Comparison of ENCODE assay signal across 21 cellular contexts in the genomic region with DNA sequence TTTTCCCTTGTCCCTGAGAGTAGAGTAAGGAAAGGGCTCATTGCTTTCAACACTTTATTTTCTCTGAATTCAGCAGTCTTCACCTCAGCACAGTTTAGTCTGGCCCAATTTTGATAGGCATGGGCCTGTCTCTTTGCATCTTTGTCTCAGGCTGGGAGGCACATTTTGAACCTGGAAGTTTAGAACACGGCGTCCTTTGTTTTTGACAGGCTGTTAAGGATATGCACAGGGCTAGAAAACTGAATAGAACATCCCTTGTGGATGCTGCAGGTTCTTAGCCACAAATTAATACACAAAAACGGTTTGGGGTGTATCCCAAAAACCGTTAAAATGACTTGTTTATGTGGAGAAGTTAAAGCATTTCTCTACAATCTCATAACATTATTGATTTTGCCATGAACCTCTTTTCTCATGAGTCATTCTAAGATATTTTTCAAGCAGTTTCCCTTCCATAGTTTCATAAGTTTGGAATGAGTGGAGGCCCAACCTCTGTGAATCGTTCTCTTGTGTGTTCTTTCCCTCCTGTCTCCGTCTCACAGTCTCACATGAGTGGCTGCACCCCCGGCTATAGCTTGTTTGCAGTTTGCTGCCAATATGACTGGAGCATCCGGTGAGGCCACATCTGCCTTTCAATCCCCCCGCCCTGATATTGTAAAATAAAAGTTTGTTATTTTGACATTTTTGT.
DNase-seq lines count a peak whose midpoint lies in the region; ATAC-seq and TF ChIP-seq lines count a peak whose summit lies in the region.
"Had no signal": no experiment of that assay in that cellular context is flagged by ENCODE, and none has a peak within 500 bp of the region (broad histone marks: within the 10 kb centered on the region; RNA-seq: fewer than 3 reads in every experiment).

No MANE protein-coding gene starts in this region.

- H3K27ac ChIP-seq in RWPE2 (ENCODE audit: poor library complexity, severe bottlenecking) (peak overlapping the region; percentile 2), parathyroid adenoma (no peak overlapping the region), adrenal gland (no peak overlapping the region)
- H3K27ac ChIP-seq: C4-2B, heart right ventricle, KMS-11, upper lobe of right lung had no signal

- no peak overlapping the region for H3K9ac ChIP-seq in parathyroid adenoma
- H3K9ac ChIP-seq: KMS-11 had no signal

- H3K9me3 ChIP-seq in RWPE2 (ENCODE audit: severe bottlenecking) (no peaks in the 10 kb centered on the region), parathyroid adenoma (ENCODE audit: control insufficient read depth, low read length) (no peaks in the 10 kb centered on the region), adrenal gland (replicated peaks in 1 of 3) (no peaks in the 10 kb centered on the region)
- H3K9me3 ChIP-seq: heart right ventricle, upper lobe of right lung had no signal

- H3K4me1 ChIP-seq in RWPE2 (ENCODE audit: insufficient read depth, poor library complexity, severe bottlenecking) (peaks cover 3% of the 10 kb centered on the region), parathyroid adenoma (peaks cover 14% of the 10 kb centered on the region), adrenal gland (replicated peaks in 1 of 2) (peaks cover 0 to 5% of the 10 kb centered on the region in 2 donors)
- H3K4me1 ChIP-seq: upper lobe of right lung had no signal

- TF ChIP-seq CTCF in RWPE2 (IDR thresholded peaks at IDR 0.05; ENCODE audit: poor library complexity, severe bottlenecking) (no peak), parathyroid adenoma (IDR thresholded peaks at IDR 0.05) (no peak), adrenal gland (IDR thresholded peaks at IDR 0.05) (no peak)

- WGBS in adrenal gland, 4 donors, result 78 to 83% (median 80%) methylated on average over 9 of the region's 9 CpGs

- TF ChIP-seq POLR2A in adrenal gland (IDR thresholded peaks at IDR 0.05), result no peak

- no peaks in the 10 kb centered on the region for H3K27me3 ChIP-seq in RWPE2 (ENCODE audit: insufficient read depth, poor library complexity, severe bottlenecking)
- H3K27me3 ChIP-seq in parathyroid adenoma (ENCODE audit: control insufficient read depth, insufficient read depth, low read length), result no peaks in the 10 kb centered on the region
- H3K27me3 ChIP-seq in adrenal gland, result no peaks in the 10 kb centered on the region
- H3K27me3 ChIP-seq: heart right ventricle, upper lobe of right lung had no signal

- intact Hi-C loops in adrenal gland (cut with DNase I), result no loop called here

- H3K79me2 ChIP-seq in parathyroid adenoma, result no peaks in the 10 kb centered on the region

- DNase-seq in GM03348 (ENCODE audit: low spot score) (peak; percentile 72), RWPE2 (ENCODE audit: low spot score) (no peak), fibroblast of gingiva (ENCODE audit: low read depth) (peak; percentile 20), adrenal gland (no peak), medulla oblongata (ENCODE audit: extremely low spot score) (no peak), MV-4-11 (lab: John Stamatoyannopoulos, UW) (no peak)
- DNase-seq: activated CD4-positive, alpha-beta T cell treated with anti-CD3 and anti-CD28 coated beads, Interleukin-2, amount 50 U/mL, for 48 hours; effector CD8-positive, alpha-beta T cell; heart right ventricle; left ventricle myocardium superior; naive thymus-derived CD8-positive, alpha-beta T cell; NCI-H187 treated with DMSO at 0.1 percent for 48 hours; NCI-H82; stimulated activated CD4-positive, alpha-beta T cell treated with anti-CD3 and anti-CD28 coated beads, Interleukin-4, amount 100 ng/mL, for 24 hours; upper lobe of right lung had no signal

- no peak overlapping the region for H3K4me3 ChIP-seq in RWPE2 (ENCODE audit: severe bottlenecking)
- no peak overlapping the region for H3K4me3 ChIP-seq in parathyroid adenoma (ENCODE audit: low read depth, low read length)
- no peak overlapping the region for H3K4me3 ChIP-seq in adrenal gland
- H3K4me3 ChIP-seq: GM23338, heart right ventricle, upper lobe of right lung had no signal

- H3K36me3 ChIP-seq in RWPE2 (ENCODE audit: low read depth), result no peaks in the 10 kb centered on the region
- no peaks in the 10 kb centered on the region for H3K36me3 ChIP-seq in parathyroid adenoma (ENCODE audit: control insufficient read depth, insufficient read depth, low read length)
- no peaks in the 10 kb centered on the region for H3K36me3 ChIP-seq in adrenal gland (replicated peaks in 1 of 2)
- H3K36me3 ChIP-seq: heart right ventricle, upper lobe of right lung had no signal

- peak overlapping the region; percentile 25 for H2AFZ ChIP-seq in parathyroid adenoma
- H2AFZ ChIP-seq: GM23338 had no signal

- H3K4me2 ChIP-seq in parathyroid adenoma (ENCODE audit: low read length), result no peak overlapping the region
- H3K4me2 ChIP-seq: GM23338, KMS-11 had no signal

- ATAC-seq in RWPE2 (ENCODE audit: low read depth), result peak; percentile 80; the same call in 2 of the 3 replicates
- ATAC-seq in HG02973 (IDR thresholded peaks at IDR 0.05; ENCODE audit: unreplicated experiment), result no peak
- ATAC-seq: GM23338; left ventricle myocardium superior; naive thymus-derived CD8-positive, alpha-beta T cell; Right ventricle myocardium inferior; upper lobe of right lung had no signal

Comparison
In these comparisons a context has a peak if more than half of its experiments do, and no peak if none do; other contexts are left out.
1. DNase-seq: peak in GM03348 (single experiment) and fibroblast of gingiva (single experiment); none in RWPE2 (single experiment), adrenal gland (0 of 7), medulla oblongata (single experiment) and MV-4-11 (single experiment).